1 cellular context compared by ENCODE assay signal in genomic region chr11:120303004-120303637, GRCh38.
A peak's percentile ranks its signal among the peaks of the same experiment; 100 is the strongest.
TF ChIP-seq lines count a peak whose summit lies in the region.

No MANE protein-coding gene starts in this region.

TF ChIP-seq in K562, 482 proteins besides CTCF, POLR2A, EP300 and RAD21 (continued from another document):
- TF ChIP-seq ARID2 (IDR thresholded peaks at IDR 0.05) (peak; percentile 9; the same call in 1 of the 2 replicates), HIVEP1 (CRISPR knock-in tag; IDR thresholded peaks at IDR 0.05) (no peak), PREB (CRISPR knock-in tag; IDR thresholded peaks at IDR 0.05) (0 out of 2 replicates have a peak, but pooled peaks have one; percentile 36), ZNF79 (CRISPR knock-in tag; IDR thresholded peaks at IDR 0.05; ENCODE audit: low read depth) (no peak), ZBTB34 (CRISPR knock-in tag; IDR thresholded peaks at IDR 0.05) (no peak), PCBP1 (IDR thresholded peaks at IDR 0.05; ENCODE audit: low read depth, low read length, poor library complexity, severe bottlenecking) (no peak), LARP7 (IDR thresholded peaks at IDR 0.05) (no peak), SAFB2 (IDR thresholded peaks at IDR 0.05; ENCODE audit: borderline replicate concordance, low read depth, low read length, severe bottlenecking) (no peak), SMC3 (conservative IDR thresholded peaks at IDR 0.05; ENCODE audit: insufficient read depth, low read depth, low read length) (peak; percentile 89), KLF16 (IDR thresholded peaks at IDR 0.05) (0 out of 2 replicates have a peak, but pooled peaks have one; percentile 30), XRCC5 (IDR thresholded peaks at IDR 0.05; ENCODE audit: low read depth, low read length) (peak; percentile 32; the same call in 1 of the 2 replicates), U2AF1 (optimal IDR thresholded peaks at IDR 0.05; ENCODE audit: low read depth, low read length) (no peak), SAP30 (IDR thresholded peaks at IDR 0.05; ENCODE audit: borderline replicate concordance, insufficient read depth, low read depth, low read length, poor library complexity, severe bottlenecking) (no peak), CREM (IDR thresholded peaks at IDR 0.05; ENCODE audit: low read depth) (peak; percentile 86), ZFP36 (IDR thresholded peaks at IDR 0.05; ENCODE audit: low read depth, low read length, partially characterized antibody) (peak; percentile 82), CTBP1 (IDR thresholded peaks at IDR 0.05; ENCODE audit: borderline replicate concordance) (no peak), CTCFL (IDR thresholded peaks at IDR 0.05; ENCODE audit: borderline replicate concordance, insufficient read depth, low read depth, low read length, poor library complexity, severe bottlenecking) (peak; percentile 52), ZNF695 (CRISPR knock-in tag; IDR thresholded peaks at IDR 0.05) (no peak), DMBX1 (CRISPR knock-in tag; IDR thresholded peaks at IDR 0.05; ENCODE audit: borderline replicate concordance) (no peak), TBL1XR1 (IDR thresholded peaks at IDR 0.05; ENCODE audit: low read length in 2 of 2) (no peak), SIN3A (IDR thresholded peaks at IDR 0.05; ENCODE audit: borderline replicate concordance in 2 of 2, control insufficient read depth in 1 of 2, low read depth in 2 of 2, low read length in 2 of 2) (no peak), DACH1 (IDR thresholded peaks at IDR 0.05; ENCODE audit: partially characterized antibody) (no peak), MBD2 (IDR thresholded peaks at IDR 0.05; ENCODE audit: borderline replicate concordance, low read depth) (no peak), CREB3L1 (IDR thresholded peaks at IDR 0.05; ENCODE audit: borderline replicate concordance, low read depth) (0 out of 2 replicates have a peak, but pooled peaks have one; percentile 22), NCOA1 (IDR thresholded peaks at IDR 0.05; ENCODE audit: low read depth) (no peak), ZNF764 (CRISPR knock-in tag; IDR thresholded peaks at IDR 0.05; ENCODE audit: low read depth) (peak; percentile 90), RAD51 (IDR thresholded peaks at IDR 0.05; ENCODE audit: borderline replicate concordance, low read depth) (no peak), RHOXF2B (CRISPR knock-in tag; conservative IDR thresholded peaks at IDR 0.05) (no peak), RBM39 (optimal IDR thresholded peaks at IDR 0.05; ENCODE audit: low read depth, low read length) (no peak)
- TF ChIP-seq, protein P1, sequence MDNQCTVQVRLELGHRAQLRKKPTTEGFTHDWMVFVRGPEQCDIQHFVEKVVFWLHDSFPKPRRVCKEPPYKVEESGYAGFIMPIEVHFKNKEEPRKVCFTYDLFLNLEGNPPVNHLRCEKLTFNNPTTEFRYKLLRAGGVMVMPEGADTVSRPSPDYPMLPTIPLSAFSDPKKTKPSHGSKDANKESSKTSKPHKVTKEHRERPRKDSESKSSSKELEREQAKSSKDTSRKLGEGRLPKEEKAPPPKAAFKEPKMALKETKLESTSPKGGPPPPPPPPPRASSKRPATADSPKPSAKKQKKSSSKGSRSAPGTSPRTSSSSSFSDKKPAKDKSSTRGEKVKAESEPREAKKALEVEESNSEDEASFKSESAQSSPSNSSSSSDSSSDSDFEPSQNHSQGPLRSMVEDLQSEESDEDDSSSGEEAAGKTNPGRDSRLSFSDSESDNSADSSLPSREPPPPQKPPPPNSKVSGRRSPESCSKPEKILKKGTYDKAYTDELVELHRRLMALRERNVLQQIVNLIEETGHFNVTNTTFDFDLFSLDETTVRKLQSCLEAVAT (IDR thresholded peaks at IDR 0.05) = 0 out of 4 replicates have a peak, but pooled peaks of 1 of the 2 experiments have one; percentile 32
- TF ChIP-seq, protein P2, sequence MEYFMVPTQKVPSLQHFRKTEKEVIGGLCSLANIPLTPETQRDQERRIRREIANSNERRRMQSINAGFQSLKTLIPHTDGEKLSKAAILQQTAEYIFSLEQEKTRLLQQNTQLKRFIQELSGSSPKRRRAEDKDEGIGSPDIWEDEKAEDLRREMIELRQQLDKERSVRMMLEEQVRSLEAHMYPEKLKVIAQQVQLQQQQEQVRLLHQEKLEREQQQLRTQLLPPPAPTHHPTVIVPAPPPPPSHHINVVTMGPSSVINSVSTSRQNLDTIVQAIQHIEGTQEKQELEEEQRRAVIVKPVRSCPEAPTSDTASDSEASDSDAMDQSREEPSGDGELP (CRISPR knock-in tag; IDR thresholded peaks at IDR 0.05; ENCODE audit: borderline replicate concordance) = 0 out of 2 replicates have a peak, but pooled peaks have one; percentile 16
- TF ChIP-seq, protein P3, sequence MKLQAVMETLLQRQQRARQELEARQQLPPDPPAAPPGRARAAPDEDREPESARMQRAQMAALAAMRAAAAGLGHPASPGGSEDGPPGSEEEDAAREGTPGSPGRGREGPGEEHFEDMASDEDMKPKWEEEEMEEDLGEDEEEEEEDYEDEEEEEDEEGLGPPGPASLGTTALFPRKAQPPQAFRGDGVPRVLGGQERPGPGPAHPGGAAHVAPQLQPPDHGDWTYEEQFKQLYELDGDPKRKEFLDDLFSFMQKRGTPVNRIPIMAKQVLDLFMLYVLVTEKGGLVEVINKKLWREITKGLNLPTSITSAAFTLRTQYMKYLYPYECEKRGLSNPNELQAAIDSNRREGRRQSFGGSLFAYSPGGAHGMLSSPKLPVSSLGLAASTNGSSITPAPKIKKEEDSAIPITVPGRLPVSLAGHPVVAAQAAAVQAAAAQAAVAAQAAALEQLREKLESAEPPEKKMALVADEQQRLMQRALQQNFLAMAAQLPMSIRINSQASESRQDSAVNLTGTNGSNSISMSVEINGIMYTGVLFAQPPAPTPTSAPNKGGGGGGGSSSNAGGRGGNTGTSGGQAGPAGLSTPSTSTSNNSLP (IDR thresholded peaks at IDR 0.05; ENCODE audit: borderline replicate concordance, low read depth, low read length) = no peak
- TF ChIP-seq, protein P4, sequence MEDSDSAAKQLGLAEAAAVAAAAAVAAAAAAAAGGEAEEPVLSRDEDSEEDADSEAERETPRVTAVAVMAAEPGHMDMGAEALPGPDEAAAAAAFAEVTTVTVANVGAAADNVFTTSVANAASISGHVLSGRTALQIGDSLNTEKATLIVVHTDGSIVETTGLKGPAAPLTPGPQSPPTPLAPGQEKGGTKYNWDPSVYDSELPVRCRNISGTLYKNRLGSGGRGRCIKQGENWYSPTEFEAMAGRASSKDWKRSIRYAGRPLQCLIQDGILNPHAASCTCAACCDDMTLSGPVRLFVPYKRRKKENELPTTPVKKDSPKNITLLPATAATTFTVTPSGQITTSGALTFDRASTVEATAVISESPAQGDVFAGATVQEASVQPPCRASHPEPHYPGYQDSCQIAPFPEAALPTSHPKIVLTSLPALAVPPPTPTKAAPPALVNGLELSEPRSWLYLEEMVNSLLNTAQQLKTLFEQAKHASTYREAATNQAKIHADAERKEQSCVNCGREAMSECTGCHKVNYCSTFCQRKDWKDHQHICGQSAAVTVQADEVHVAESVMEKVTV (CRISPR knock-in tag; IDR thresholded peaks at IDR 0.05) = 0 out of 2 replicates have a peak, but pooled peaks have one; percentile 13
